Comparison of ENCODE assay signal across 8 cellular contexts in the genomic region with DNA sequence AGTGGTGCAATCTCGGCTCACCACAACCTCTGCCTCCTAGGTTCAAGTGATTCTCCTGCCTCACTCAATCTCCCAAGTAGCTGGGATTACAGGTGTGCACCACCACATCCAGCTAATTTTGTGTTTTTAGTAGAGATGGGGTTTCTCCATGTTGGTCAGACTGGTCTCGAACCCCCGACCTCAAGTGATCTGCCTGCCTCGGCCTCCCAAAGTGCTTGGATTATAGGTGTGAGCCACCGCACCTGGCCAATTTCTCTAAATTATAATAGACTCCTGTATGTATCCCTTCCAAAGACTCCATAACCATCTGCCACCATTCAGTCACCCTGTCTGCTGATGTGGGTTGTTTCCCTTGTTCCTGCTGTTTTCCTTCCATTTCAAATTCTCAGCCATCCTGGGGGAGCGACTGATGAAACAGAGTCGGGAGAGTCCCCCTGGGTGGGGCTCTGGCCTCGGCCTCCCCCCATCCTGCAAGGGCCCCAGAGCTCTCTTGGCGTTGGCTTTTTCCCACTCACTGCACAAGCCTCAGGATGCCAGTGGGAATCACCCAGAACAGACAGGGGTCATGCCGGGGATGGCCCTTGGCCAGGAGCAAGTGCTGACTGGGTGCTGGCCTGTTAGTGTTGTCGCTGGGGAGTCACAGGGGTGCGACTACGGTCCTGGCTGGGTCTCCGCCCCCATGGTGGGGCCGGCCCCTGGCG. TPM values are rescaled to one million over a fixed set of nuclear protein-coding genes. Genes with fewer than 3 reads are reported as not detected.
DNase-seq lines count a peak whose midpoint lies in the region; ATAC-seq, FAIRE-seq and TF ChIP-seq lines count a peak whose summit lies in the region.
"Not testable (repeated sequence)": the region's sequence is repeated elsewhere in the genome, so short reads cannot be mapped to it uniquely, and the experiment has no call there.

No MANE protein-coding gene starts in this region.

- H3K9me3 Mint-ChIP-seq in activated T-cell treated with anti-CD3 and anti-CD28 coated beads, Interleukin-2, amount 50 U/mL, for 24 hours; effector memory CD8-positive, alpha-beta T cell; memory B cell: not testable (repeated sequence)

- H3K36me3 ChIP-seq in heart right ventricle, result peaks cover 0 to 93% (median 20%) of the 10 kb centered on the region in 9 donors
- H3K36me3 ChIP-seq in tibial artery, result peaks cover 24 to 85% (median 66%) of the 10 kb centered on the region in 3 donors

- intact Hi-C loops in heart right ventricle (cut with DNase I) (loop anchor here in 4 of 10 donors (5.0 to 10.0 kb wide), 2 partner anchors 33 to 145 kb away; no protein-coding TSS in a partner anchor), tibial artery (cut with DNase I; ENCODE audit: low total_unique reads) (loop anchor here (5.0 kb wide), 1 partner anchor 33 kb away; no protein-coding TSS in a partner anchor)
- intact Hi-C loops in posterior vena cava (cut with DNase I), result not testable (repeated sequence)

- H3K4me1 Mint-ChIP-seq in activated T-cell treated with anti-CD3 and anti-CD28 coated beads, Interleukin-2, amount 50 U/mL, for 24 hours (ENCODE audit: low read depth); effector memory CD8-positive, alpha-beta T cell (ENCODE audit: low read depth in 2 of 2): not testable (repeated sequence)
- H3K4me1 Mint-ChIP-seq in memory B cell, result peaks cover 10% of the 10 kb centered on the region

- peak; percentile 90 for FAIRE-seq in HTR-8/SVneo (lab: Jason Lieb, UNC)

- not testable (repeated sequence) for H3K4me3 Mint-ChIP-seq in activated T-cell treated with anti-CD3 and anti-CD28 coated beads, Interleukin-2, amount 50 U/mL, for 24 hours; effector memory CD8-positive, alpha-beta T cell; memory B cell

- H3K27me3 ChIP-seq in heart right ventricle, tibial artery: not testable (repeated sequence)

- H3K9me3 ChIP-seq in heart right ventricle, result peaks cover 0 to 15% (median 7%) of the 10 kb centered on the region in 11 donors
- not testable (repeated sequence) for H3K9me3 ChIP-seq in tibial artery

- peak overlapping the region; percentile 5 to 73 (median 65) for H3K27ac ChIP-seq in heart right ventricle
- peak overlapping the region; percentile 64 to 67 for H3K27ac ChIP-seq in tibial artery

- H3K27ac Mint-ChIP-seq in activated T-cell treated with anti-CD3 and anti-CD28 coated beads, Interleukin-2, amount 50 U/mL, for 24 hours, result peak overlapping the region; percentile 64
- H3K27ac Mint-ChIP-seq in effector memory CD8-positive, alpha-beta T cell, result peak overlapping the region; percentile 49 to 59
- peak overlapping the region; percentile 78 for H3K27ac Mint-ChIP-seq in memory B cell

- WGBS in heart right ventricle, 2 donors, result 73 to 80% methylated on average over 15 to 16 of the region's 16 CpGs

- not testable (repeated sequence) for ATAC-seq in effector memory CD8-positive, alpha-beta T cell (replicated peaks)
- ATAC-seq in heart right ventricle (peak in 5 of 8 donors; percentile 3 to 24 (median 18)), memory B cell (ENCODE audit: low read depth) (peak; percentile 14)

- not testable (repeated sequence) for TF ChIP-seq CTCF in heart right ventricle (IDR thresholded peaks at IDR 0.05); tibial artery (IDR thresholded peaks at IDR 0.05)

- not testable (repeated sequence) for H3K4me3 ChIP-seq in heart right ventricle, tibial artery

- not testable (repeated sequence) for H3K27me3 Mint-ChIP-seq in activated T-cell treated with anti-CD3 and anti-CD28 coated beads, Interleukin-2, amount 50 U/mL, for 24 hours; effector memory CD8-positive, alpha-beta T cell; memory B cell

- not testable (repeated sequence) for DNase-seq in HTR-8/SVneo (ENCODE audit: insufficient read length, low spot score); activated T-cell treated with anti-CD3 and anti-CD28 coated beads, Interleukin-2, amount 50 U/mL, for 24 hours; effector memory CD8-positive, alpha-beta T cell; memory B cell (ENCODE audit: low spot score in 2 of 2)
- peak; percentile 12 to 33 for DNase-seq in heart right ventricle
- DNase-seq in posterior vena cava (ENCODE audit: low spot score), result peak; percentile 81
- DNase-seq in stimulated activated CD8-positive, alpha-beta memory T cell treated with anti-CD3 and anti-CD28 coated beads, Interleukin-4, amount 100 ng/mL, for 48 hours, result peak; percentile 18
- peak; percentile 45 to 79 for DNase-seq in tibial artery

- H3K4me1 ChIP-seq in heart right ventricle (peaks cover 0 to 20% (median 11%) of the 10 kb centered on the region in 9 donors), tibial artery (peaks cover 0 to 30% (median 5%) of the 10 kb centered on the region in 4 donors)

- peaks cover 94% of the 10 kb centered on the region for H3K36me3 Mint-ChIP-seq in activated T-cell treated with anti-CD3 and anti-CD28 coated beads, Interleukin-2, amount 50 U/mL, for 24 hours (ENCODE audit: low read depth)
- H3K36me3 Mint-ChIP-seq in effector memory CD8-positive, alpha-beta T cell (ENCODE audit: insufficient read depth), result peaks cover 88% of the 10 kb centered on the region
- peaks cover 21% of the 10 kb centered on the region for H3K36me3 Mint-ChIP-seq in memory B cell

RNA-seq across cellular contexts. Expression of a gene that starts 25.7 kb away (rescaled TPM):
- total RNA-seq in heart right ventricle (10 to 100 TPM; 28.9 to 71.6 (median 60.4) TPM), posterior vena cava (10 to 100 TPM; 47.7 to 83.4 TPM)
- 100 to 1,000 TPM in 1 of 2 donors, 10 to 100 TPM in 1; 32.1 to 103 TPM for polyA plus RNA-seq in heart right ventricle

RNA-seq across cellular contexts. Expression of a gene that starts 57.0 kb away (rescaled TPM):
- total RNA-seq in heart right ventricle, result 10 to 100 TPM; 11.9 to 23.1 (median 19.6) TPM
- 1 to 10 TPM; 3.1 to 4.0 TPM for polyA plus RNA-seq in heart right ventricle
- total RNA-seq in posterior vena cava, result 1 to 10 TPM; 7.8 to 8.8 TPM
